In genomic region chr3:138332472-138333073, GRCh38 we compare ENCODE assay signal across 1 cellular context.
TF ChIP-seq lines count a peak whose summit lies in the region.

No MANE protein-coding gene starts in this region.

TF ChIP-seq in HepG2, 621 proteins besides CTCF, POLR2A, EP300 and RAD21 (continued from another document):
- no peak for TF ChIP-seq ARID4A (CRISPR knock-in tag; IDR thresholded peaks at IDR 0.05; ENCODE audit: borderline replicate concordance)
